In the genomic region with DNA sequence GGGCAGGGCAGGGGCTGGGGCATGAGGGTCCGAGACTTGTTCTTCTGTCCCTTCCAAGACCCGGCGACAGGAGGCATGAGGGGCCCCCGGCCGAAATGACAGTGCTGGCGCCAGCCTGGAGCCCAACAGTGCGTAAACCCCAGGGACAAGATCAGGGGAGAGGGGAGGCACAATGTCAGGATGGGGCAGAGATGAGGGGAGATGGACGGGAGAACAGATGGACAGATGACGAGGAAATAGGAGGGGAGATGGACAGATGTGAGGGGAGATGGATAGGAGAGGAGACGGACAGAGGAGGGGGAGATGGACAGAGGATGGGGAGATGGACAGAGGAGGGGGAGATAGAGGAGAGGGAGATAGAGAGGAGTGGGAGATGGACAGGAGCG, we compare ENCODE assay signal across 9 cellular contexts. TPM values are rescaled to one million over a fixed set of nuclear protein-coding genes. Genes with fewer than 3 reads are reported as not detected.
DNase-seq lines count a peak whose midpoint lies in the region; ATAC-seq and TF ChIP-seq lines count a peak whose summit lies in the region.
"Had no signal": no experiment of that assay in that cellular context is flagged by ENCODE, and none has a peak within 500 bp of the region (broad histone marks: within the 10 kb centered on the region; RNA-seq: fewer than 3 reads in every experiment).

No MANE protein-coding gene starts in this region.

- H3K79me2 ChIP-seq in GM23338 (replicated peaks; ENCODE audit: insufficient read depth): no peaks in the 10 kb centered on the region
- no peaks in the 10 kb centered on the region for H3K79me2 ChIP-seq in smooth muscle cell (ENCODE audit: low read depth)

- no peak for TF ChIP-seq EP300 in gastroesophageal sphincter (IDR thresholded peaks at IDR 0.05)

- H3K27ac ChIP-seq in GM23338 (ENCODE audit: low read depth) (no peak overlapping the region), gastroesophageal sphincter (peak overlapping the region; percentile 48 to 90 (median 87)), smooth muscle cell (ENCODE audit: low read depth) (no peak overlapping the region)

- CTCF ChIA-PET in WTC11 (lab: Charles Lee): interaction anchor here (3.1 kb wide), 1 partner anchor 72 kb away, joined by 19 read pairs; no protein-coding TSS in a partner anchor

- no peak for TF ChIP-seq POLR2A in gastroesophageal sphincter (IDR thresholded peaks at IDR 0.05)

- H3K27me3 ChIP-seq in GM23338 (ENCODE audit: insufficient read depth) (no peaks in the 10 kb centered on the region; the same call in 1 of the 2 replicates), gastroesophageal sphincter (no peaks in the 10 kb centered on the region), smooth muscle cell (ENCODE audit: low read depth) (no peaks in the 10 kb centered on the region)

- DNase-seq in GM23338 (ENCODE audit: low spot score): no peak
- no peak for DNase-seq in WTC11 (ENCODE audit: low spot score)
- DNase-seq in smooth muscle cell (lab: John Stamatoyannopoulos, UW; ENCODE audit: unreplicated experiment): no peak
- DNase-seq in superior temporal gyrus (ENCODE audit: extremely low spot score): no peak
- DNase-seq in NCI-H1048 (lab: John Stamatoyannopoulos, UW): no peak
- DNase-seq in activated CD4-positive, alpha-beta T cell treated with anti-CD3 and anti-CD28 coated beads, Interleukin-2, amount 50 U/mL, for 48 hours: no peak
- DNase-seq: NCI-H510A had no signal

- H3K36me3 ChIP-seq in GM23338 (ENCODE audit: insufficient read depth) (no peaks in the 10 kb centered on the region), gastroesophageal sphincter (peaks cover 0 to 14% of the 10 kb centered on the region in 2 donors), smooth muscle cell (ENCODE audit: low read depth) (no peaks in the 10 kb centered on the region)

- H4K20me1 ChIP-seq in GM23338 (replicated peaks; ENCODE audit: insufficient read depth) (no peaks in the 10 kb centered on the region), smooth muscle cell (ENCODE audit: low read depth) (no peaks in the 10 kb centered on the region)

- H3K4me1 Mint-ChIP-seq in GM23338 (peaks cover 17% of the 10 kb centered on the region), WTC11 (peaks cover 10% of the 10 kb centered on the region)

- H3K4me3 Mint-ChIP-seq in GM23338: peak overlapping the region; percentile 55; the same call in 2 of the 3 replicates
- peak overlapping the region; percentile 67 for H3K4me3 Mint-ChIP-seq in WTC11

- H3K9ac ChIP-seq in smooth muscle cell (ENCODE audit: low read depth): no peak overlapping the region

- peaks cover 24% of the 10 kb centered on the region; the same call in 1 of the 2 replicates for H3F3A ChIP-seq in GM23338 (replicated peaks; ENCODE audit: low read depth)
- H3F3A ChIP-seq in smooth muscle cell (ENCODE audit: low read depth): no peaks in the 10 kb centered on the region

- H3K4me2 ChIP-seq in GM23338: peak overlapping the region; percentile 81
- H3K4me2 ChIP-seq in smooth muscle cell: peak overlapping the region; percentile 88

- H3K27me3 Mint-ChIP-seq in GM23338 (ENCODE audit: insufficient read depth, low read depth, poor library complexity) (peaks cover 23% of the 10 kb centered on the region), WTC11 (ENCODE audit: low read depth) (peaks cover 17% of the 10 kb centered on the region)

- TF ChIP-seq CTCF in GM23338 (conservative IDR thresholded peaks at IDR 0.05; ENCODE audit: low read depth in 2 of 2): no peak
- TF ChIP-seq CTCF in WTC11 (IDR thresholded peaks at IDR 0.05): no peak
- TF ChIP-seq CTCF in gastroesophageal sphincter (IDR thresholded peaks at IDR 0.05): no peak
- TF ChIP-seq CTCF in smooth muscle cell (IDR thresholded peaks at IDR 0.05; ENCODE audit: borderline replicate concordance, insufficient read depth, poor library complexity, severe bottlenecking): no peak

- H3K9me2 ChIP-seq in GM23338 (ENCODE audit: insufficient read depth): no peaks in the 10 kb centered on the region

- H3K9me3 ChIP-seq in gastroesophageal sphincter (no peaks in the 10 kb centered on the region), smooth muscle cell (replicated peaks; ENCODE audit: low read depth) (no peaks in the 10 kb centered on the region)

- POLR2A ChIA-PET in WTC11 (lab: Charles Lee): no interaction called here

- ATAC-seq in GM23338: no peak
- no peak for ATAC-seq in WTC11
- no peak for ATAC-seq in gastroesophageal sphincter
- ATAC-seq in HG03108 (IDR thresholded peaks at IDR 0.05; ENCODE audit: unreplicated experiment): no peak

- H3K4me1 ChIP-seq in GM23338 (ENCODE audit: insufficient read depth): peaks cover 5% of the 10 kb centered on the region; the same call in 1 of the 2 replicates
- peaks cover 0 to 52% (median 16%) of the 10 kb centered on the region in 3 donors for H3K4me1 ChIP-seq in gastroesophageal sphincter
- H3K4me1 ChIP-seq in smooth muscle cell (ENCODE audit: low read depth): no peaks in the 10 kb centered on the region

- H3K9me3 Mint-ChIP-seq in GM23338: peaks cover 3% of the 10 kb centered on the region; the same call in 2 of the 3 replicates
- H3K9me3 Mint-ChIP-seq in WTC11: no peaks in the 10 kb centered on the region

- H2AFZ ChIP-seq in GM23338 (no peak overlapping the region), smooth muscle cell (ENCODE audit: low read depth) (no peak overlapping the region)

- WGBS in gastroesophageal sphincter (ENCODE audit: low coverage in 1 of 2), 2 donors: 8 to 18% methylated on average over 5 to 9 of the region's 11 CpGs
- 47% methylated on average over 9 of the region's 11 CpGs for WGBS in smooth muscle cell (ENCODE audit: low lambda C conversion rate)

- peaks cover 16% of the 10 kb centered on the region; the same call in 2 of the 3 replicates for H3K36me3 Mint-ChIP-seq in GM23338 (ENCODE audit: low read depth)
- H3K36me3 Mint-ChIP-seq in WTC11: no peaks in the 10 kb centered on the region

- H3K4me3 ChIP-seq in GM23338 (peak overlapping the region; percentile 65), gastroesophageal sphincter (peak overlapping the region; percentile 72 to 85), smooth muscle cell (peak overlapping the region; percentile 69)

- no peak overlapping the region for H3K27ac Mint-ChIP-seq in GM23338
- H3K27ac Mint-ChIP-seq in WTC11: no peak overlapping the region

TF ChIP-seq in GM23338, 12 proteins besides CTCF, POLR2A, EP300 and RAD21 (continues in another document):
- TF ChIP-seq NANOG (IDR thresholded peaks at IDR 0.05; ENCODE audit: borderline replicate concordance) (no peak), CREB1 (CRISPR knock-in tag; IDR thresholded peaks at IDR 0.05; ENCODE audit: low read depth) (no peak), STAT1 (IDR thresholded peaks at IDR 0.05; ENCODE audit: unreplicated experiment) (no peak), ZNF114 (CRISPR knock-in tag; IDR thresholded peaks at IDR 0.05) (no peak), POLR2AphosphoS5 (IDR thresholded peaks at IDR 0.05; ENCODE audit: low read depth) (no peak)

TF ChIP-seq in WTC11, 78 proteins besides CTCF, POLR2A, EP300 and RAD21:
- TF ChIP-seq SP1 (CRISPR knock-in tag; conservative IDR thresholded peaks at IDR 0.05) (no peak), NFYB (CRISPR knock-in tag; conservative IDR thresholded peaks at IDR 0.05; ENCODE audit: low read depth) (no peak), NFATC4 (CRISPR knock-in tag; IDR thresholded peaks at IDR 0.05) (no peak)
TF ChIP-seq in WTC11: peak in this region for 0.

RNA-seq across cellular contexts. Expression of a gene that starts 0.5 kb away (rescaled TPM):
- 0.49 TPM in 1 of 2 replicates, not detected in the other for total RNA-seq in GM23338 (2014; rRNA removed; shearing (Covaris generic))
- 1.8 and 3.3 TPM in 2 replicates for polyA plus RNA-seq in GM23338 (2016; fragmentation: Nextera tagmentation; extraction: Ambion mirVana)
- 2.9 to 5.3 TPM (median 3.6 TPM) in 3 replicates for total RNA-seq in WTC11 (2021)
- total RNA-seq in gastroesophageal sphincter: 10 to 100 TPM in 1 of 4 donors, 1 to 10 TPM in 3; 3.1 to 21.0 (median 7.6) TPM
- 0.27 and 0.45 TPM in 2 replicates for total RNA-seq in smooth muscle cell
- polyA plus RNA-seq in smooth muscle cell: 0.85 and 2.0 TPM in 2 replicates

RNA-seq across cellular contexts. Expression of a gene that starts 12.9 kb away (rescaled TPM):
- 2,007 and 2,412 TPM in 2 replicates for total RNA-seq in GM23338 (2014; rRNA removed; shearing (Covaris generic))
- polyA plus RNA-seq in GM23338 (2016; fragmentation: Nextera tagmentation; extraction: Ambion mirVana): 2,105 and 2,261 TPM in 2 replicates
- total RNA-seq in WTC11 (2021): 3,861 to 4,362 TPM (median 4,362 TPM) in 3 replicates
- total RNA-seq in gastroesophageal sphincter: 1,000 to 10,000 TPM; 1,269 to 3,399 (median 2,205) TPM
- total RNA-seq in smooth muscle cell: 1,134 and 1,154 TPM in 2 replicates
- 732 and 818 TPM in 2 replicates for polyA plus RNA-seq in smooth muscle cell

RNA-seq across cellular contexts. Expression of a gene that starts 21.5 kb away (rescaled TPM):
- total RNA-seq in GM23338 (2014; rRNA removed; shearing (Covaris generic)): 57.3 and 62.3 TPM in 2 replicates
- polyA plus RNA-seq in GM23338 (2016; fragmentation: Nextera tagmentation; extraction: Ambion mirVana): 16.8 and 20.0 TPM in 2 replicates
- 44.3 to 53.6 TPM (median 52.6 TPM) in 3 replicates for total RNA-seq in WTC11 (2021)
- total RNA-seq in gastroesophageal sphincter: 10 to 100 TPM; 11.8 to 34.4 (median 22.2) TPM
- 10.5 and 18.6 TPM in 2 replicates for total RNA-seq in smooth muscle cell
- polyA plus RNA-seq in smooth muscle cell: 24.6 and 24.7 TPM in 2 replicates

RNA-seq across cellular contexts. Expression of a gene that starts 21.7 kb away (rescaled TPM):
- total RNA-seq in GM23338 (2014; rRNA removed; shearing (Covaris generic)): 4,006 and 4,643 TPM in 2 replicates
- polyA plus RNA-seq in GM23338 (2016; fragmentation: Nextera tagmentation; extraction: Ambion mirVana) (2,646 and 2,793 TPM in 2 replicates), smooth muscle cell (729 and 804 TPM in 2 replicates)
- total RNA-seq in WTC11 (2021) (2,299 to 2,683 TPM (median 2,679 TPM) in 3 replicates), gastroesophageal sphincter (1,000 to 10,000 TPM; 2,443 to 5,156 (median 3,385) TPM), smooth muscle cell (3,115 and 3,456 TPM in 2 replicates)

RNA-seq across cellular contexts. Expression of a gene that starts 22.9 kb away (rescaled TPM):
- total RNA-seq in GM23338 (2014; rRNA removed; shearing (Covaris generic)): 147 and 164 TPM in 2 replicates
- polyA plus RNA-seq in GM23338 (2016; fragmentation: Nextera tagmentation; extraction: Ambion mirVana) (93.6 and 103 TPM in 2 replicates), smooth muscle cell (84.9 and 89.8 TPM in 2 replicates)
- total RNA-seq in WTC11 (2021) (153 to 170 TPM (median 156 TPM) in 3 replicates), gastroesophageal sphincter (10 to 100 TPM; 67.2 to 82.4 (median 72.5) TPM), smooth muscle cell (54.7 and 77.1 TPM in 2 replicates)

Comparison
In these comparisons a context has a peak if more than half of its experiments do, and no peak if none do; other contexts are left out.
1. H3K27ac ChIP-seq: peak in gastroesophageal sphincter (4 of 4); none in GM23338 (single experiment) and smooth muscle cell (single experiment).
2. Peak in every context shown above with its lines, with median percentiles within 50 percentile points of each other: H3K4me3 ChIP-seq.